In genomic region chr4:26500565-26500999, GRCh38 we compare ENCODE assay signal across 5 cellular contexts. TPM values are rescaled to one million over a fixed set of nuclear protein-coding genes. Genes with fewer than 3 reads are reported as not detected.
"Had no signal": no experiment of that assay in that cellular context is flagged by ENCODE, and none has a peak within 500 bp of the region (broad histone marks: within the 10 kb centered on the region; RNA-seq: fewer than 3 reads in every experiment).

No MANE protein-coding gene starts in this region.

RNA-seq across cellular contexts. Expression of gene CCKAR, which starts 10.3 kb away (rescaled TPM):
- total RNA-seq: activated T-helper 2 cell treated with anti-CD3 and anti-CD28 coated beads, Interferon-gamma antibody, Interleukin-2, Interleukin-4, amounts not matched to agents 10 μg/mL and 5 μg/mL and 100 μg/mL, durations not matched to agents 14 hours and 24 hours and 36 hours; endothelial cell of umbilical vein; lower leg skin; neural crest cell; skeletal muscle tissue had no signal
- polyA plus RNA-seq: endothelial cell of umbilical vein had no signal
